ENCODE assay signal across 12 cellular contexts in the genomic region with DNA sequence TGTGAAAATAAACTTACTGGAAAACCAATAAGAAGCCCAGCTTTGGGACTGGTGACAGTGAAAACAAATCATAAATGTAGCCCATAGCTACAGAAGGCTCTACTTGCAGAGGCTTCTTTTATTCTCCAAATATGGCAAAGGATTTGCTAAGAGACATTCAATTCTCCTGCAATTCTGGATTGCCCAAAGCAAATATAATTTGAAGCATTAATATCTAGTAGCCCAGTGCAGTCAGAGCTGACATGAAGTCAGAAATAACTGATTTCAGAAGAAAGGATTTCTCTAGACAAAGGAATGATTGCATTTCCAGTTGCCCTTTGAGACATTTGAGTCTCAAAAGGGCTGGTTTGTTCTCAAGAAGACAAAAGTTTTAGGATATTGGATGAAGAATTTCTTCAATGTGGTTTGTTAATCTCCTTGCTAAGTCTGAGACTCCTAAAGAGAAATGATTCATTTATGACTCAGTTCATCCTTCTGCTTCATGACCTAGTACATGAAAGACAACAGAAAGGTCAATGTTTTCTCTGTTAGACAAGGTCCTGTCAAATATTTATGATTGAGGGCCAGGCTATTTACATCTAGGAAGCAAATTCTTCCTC. TPM values are rescaled to one million over a fixed set of nuclear protein-coding genes. Genes with fewer than 3 reads are reported as not detected.
DNase-seq lines count a peak whose midpoint lies in the region; ATAC-seq and TF ChIP-seq lines count a peak whose summit lies in the region.
"Had no signal": no experiment of that assay in that cellular context is flagged by ENCODE, and none has a peak within 500 bp of the region (broad histone marks: within the 10 kb centered on the region; RNA-seq: fewer than 3 reads in every experiment).

No MANE protein-coding gene starts in this region.

- no peak for TF ChIP-seq EP300 in tibial nerve (IDR thresholded peaks at IDR 0.05)

- no peaks in the 10 kb centered on the region for H3K36me3 Mint-ChIP-seq in activated naive CD8-positive, alpha-beta T cell treated with anti-CD3 and anti-CD28 coated beads, Interleukin-2, amount 50 U/mL, for 24 hours (ENCODE audit: low read depth)
- no peaks in the 10 kb centered on the region for H3K36me3 Mint-ChIP-seq in activated naive CD8-positive, alpha-beta T cell treated with anti-CD3 and anti-CD28 coated beads for 36 hours
- H3K36me3 Mint-ChIP-seq in brain = no peaks in the 10 kb centered on the region

- peaks cover 6% of the 10 kb centered on the region for H3K27me3 Mint-ChIP-seq in activated naive CD8-positive, alpha-beta T cell treated with anti-CD3 and anti-CD28 coated beads, Interleukin-2, amount 50 U/mL, for 24 hours
- peaks cover 17% of the 10 kb centered on the region for H3K27me3 Mint-ChIP-seq in activated naive CD8-positive, alpha-beta T cell treated with anti-CD3 and anti-CD28 coated beads for 36 hours
- no peaks in the 10 kb centered on the region for H3K27me3 Mint-ChIP-seq in brain

- H3K4me3 Mint-ChIP-seq in activated naive CD8-positive, alpha-beta T cell treated with anti-CD3 and anti-CD28 coated beads, Interleukin-2, amount 50 U/mL, for 24 hours = no peak overlapping the region
- H3K4me3 Mint-ChIP-seq in activated naive CD8-positive, alpha-beta T cell treated with anti-CD3 and anti-CD28 coated beads for 36 hours = no peak overlapping the region
- no peak overlapping the region for H3K4me3 Mint-ChIP-seq in brain

- ATAC-seq in activated naive CD8-positive, alpha-beta T cell treated with anti-CD3 and anti-CD28 coated beads, Interleukin-2, amount 50 U/mL, for 24 hours = peak; percentile 81
- ATAC-seq in HG03469 (IDR thresholded peaks at IDR 0.05; ENCODE audit: unreplicated experiment) = no peak

- intact Hi-C loops in tibial artery (cut with DNase I; ENCODE audit: low total_unique reads) = no loop called here

- H3K36me3 ChIP-seq in tibial artery = no peaks in the 10 kb centered on the region
- no peaks in the 10 kb centered on the region for H3K36me3 ChIP-seq in tibial nerve
- H3K36me3 ChIP-seq: BE2C had no signal

- H3K4me1 Mint-ChIP-seq in activated naive CD8-positive, alpha-beta T cell treated with anti-CD3 and anti-CD28 coated beads, Interleukin-2, amount 50 U/mL, for 24 hours = peaks cover 10% of the 10 kb centered on the region
- peaks cover 7% of the 10 kb centered on the region for H3K4me1 Mint-ChIP-seq in activated naive CD8-positive, alpha-beta T cell treated with anti-CD3 and anti-CD28 coated beads for 36 hours
- H3K4me1 Mint-ChIP-seq in brain = peaks cover 12% of the 10 kb centered on the region

- H3K9me3 ChIP-seq in tibial artery (no peaks in the 10 kb centered on the region), tibial nerve (no peaks in the 10 kb centered on the region)
- H3K9me3 ChIP-seq: BE2C had no signal

- H3K27ac ChIP-seq in tibial artery = peak overlapping the region; percentile 72 to 83
- H3K27ac ChIP-seq in tibial nerve = peak overlapping the region in 2 of 4 donors; percentile 42 to 66

- TF ChIP-seq POLR2A in tibial nerve (IDR thresholded peaks at IDR 0.05) = no peak

- H3K4me1 ChIP-seq in tibial artery (peaks cover 0 to 87% (median 51%) of the 10 kb centered on the region in 4 donors), tibial nerve (peaks cover 0 to 37% (median 14%) of the 10 kb centered on the region in 4 donors)

- TF ChIP-seq CTCF in brain (conservative IDR thresholded peaks at IDR 0.05) (no peak), tibial artery (IDR thresholded peaks at IDR 0.05) (no peak), tibial nerve (IDR thresholded peaks at IDR 0.05) (no peak)

- no peak overlapping the region for H3K4me3 ChIP-seq in tibial artery
- no peak overlapping the region for H3K4me3 ChIP-seq in tibial nerve

- no peak overlapping the region for H3K27ac Mint-ChIP-seq in activated naive CD8-positive, alpha-beta T cell treated with anti-CD3 and anti-CD28 coated beads, Interleukin-2, amount 50 U/mL, for 24 hours
- H3K27ac Mint-ChIP-seq in activated naive CD8-positive, alpha-beta T cell treated with anti-CD3 and anti-CD28 coated beads for 36 hours = no peak overlapping the region
- H3K27ac Mint-ChIP-seq in brain = peak overlapping the region in 4 of 5 experiments; percentile 24 to 83 (median 34)

- H3K27me3 ChIP-seq in tibial artery = no peaks in the 10 kb centered on the region
- no peaks in the 10 kb centered on the region for H3K27me3 ChIP-seq in tibial nerve
- H3K27me3 ChIP-seq: BE2C had no signal

- DNase-seq in activated naive CD8-positive, alpha-beta T cell treated with anti-CD3 and anti-CD28 coated beads, Interleukin-2, amount 50 U/mL, for 24 hours = no peak
- no peak for DNase-seq in activated naive CD8-positive, alpha-beta T cell treated with anti-CD3 and anti-CD28 coated beads for 36 hours
- DNase-seq in kidney tubule cell (ENCODE audit: low spot score) (peak; percentile 69), tibial artery (no peak), NCI-H774 (lab: John Stamatoyannopoulos, UW) (no peak), tibial nerve (ENCODE audit: low spot score in 2 of 2) (no peak)
- DNase-seq: BE2C; effector CD8-positive, alpha-beta T cell; kidney; NCI-H748 treated with DMSO at 0.1 percent for 48 hours had no signal

- peaks cover 10% of the 10 kb centered on the region for H3K9me3 Mint-ChIP-seq in activated naive CD8-positive, alpha-beta T cell treated with anti-CD3 and anti-CD28 coated beads, Interleukin-2, amount 50 U/mL, for 24 hours
- peaks cover 9% of the 10 kb centered on the region for H3K9me3 Mint-ChIP-seq in activated naive CD8-positive, alpha-beta T cell treated with anti-CD3 and anti-CD28 coated beads for 36 hours
- peaks cover 0 to 16% (median 11%) of the 10 kb centered on the region in 5 experiments for H3K9me3 Mint-ChIP-seq in brain

RNA-seq across cellular contexts. Expression of gene PPP1R3C, which starts 27.8 kb away (rescaled TPM):
- total RNA-seq in activated naive CD8-positive, alpha-beta T cell treated with anti-CD3 and anti-CD28 coated beads for 36 hours = under 1 TPM; 0.25 to 0.36 TPM
- 8.7 TPM for polyA plus RNA-seq in brain (ENCODE audit: insufficient read depth, low read depth, low replicate concordance)
- 1 to 10 TPM; 3.3 to 8.7 (median 3.7) TPM for total RNA-seq in tibial nerve

Comparison
In these comparisons a context has a peak if more than half of its experiments do, and no peak if none do; other contexts are left out.
1. H3K27ac Mint-ChIP-seq: peak in brain (4 of 5); none in activated naive CD8-positive, alpha-beta T cell treated with anti-CD3 and anti-CD28 coated beads, Interleukin-2, amount 50 U/mL, for 24 hours (single experiment) and activated naive CD8-positive, alpha-beta T cell treated with anti-CD3 and anti-CD28 coated beads for 36 hours (single experiment).